In the genomic region with DNA sequence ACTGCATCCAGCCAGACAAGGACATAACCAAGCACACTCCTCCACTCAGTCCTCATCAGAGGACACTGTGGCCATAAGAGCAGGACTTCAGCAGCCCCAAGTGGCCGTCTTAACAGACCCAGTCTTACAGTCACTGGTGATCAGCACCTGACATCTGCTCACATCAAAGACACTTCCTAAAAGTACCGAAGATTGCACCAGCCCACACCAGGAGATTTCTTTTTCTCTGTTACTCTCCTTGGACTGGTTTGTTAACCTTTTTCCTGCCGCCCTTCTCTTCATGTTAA, we compare ENCODE assay signal across 2 cellular contexts.
TF ChIP-seq lines count a peak whose summit lies in the region.

No MANE protein-coding gene starts in this region.

TF ChIP-seq in H1, 55 proteins besides CTCF, POLR2A, EP300 and RAD21:
- TF ChIP-seq JUN (IDR thresholded peaks at IDR 0.05; ENCODE audit: low read depth, low read length) (no peak), POU5F1 (IDR thresholded peaks at IDR 0.05; ENCODE audit: low read depth, low read length) (no peak), TCF12 (IDR thresholded peaks at IDR 0.05; ENCODE audit: low read depth, low read length) (no peak), SP2 (IDR thresholded peaks at IDR 0.05; ENCODE audit: low read length) (no peak)
- TF ChIP-seq, protein P1, sequence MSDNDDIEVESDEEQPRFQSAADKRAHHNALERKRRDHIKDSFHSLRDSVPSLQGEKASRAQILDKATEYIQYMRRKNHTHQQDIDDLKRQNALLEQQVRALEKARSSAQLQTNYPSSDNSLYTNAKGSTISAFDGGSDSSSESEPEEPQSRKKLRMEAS (IDR thresholded peaks at IDR 0.05): no peak

TF ChIP-seq in HEK293T, 16 proteins besides CTCF, POLR2A, EP300 and RAD21:
- TF ChIP-seq ELF4 (IDR thresholded peaks at IDR 0.05): no peak
- no peak for TF ChIP-seq NFRKB (IDR thresholded peaks at IDR 0.05)
- TF ChIP-seq TARDBP (IDR thresholded peaks at IDR 0.05): no peak
- TF ChIP-seq FOXK2 (IDR thresholded peaks at IDR 0.05): no peak
